ENCODE assay signal across 9 cellular contexts in the genomic region with DNA sequence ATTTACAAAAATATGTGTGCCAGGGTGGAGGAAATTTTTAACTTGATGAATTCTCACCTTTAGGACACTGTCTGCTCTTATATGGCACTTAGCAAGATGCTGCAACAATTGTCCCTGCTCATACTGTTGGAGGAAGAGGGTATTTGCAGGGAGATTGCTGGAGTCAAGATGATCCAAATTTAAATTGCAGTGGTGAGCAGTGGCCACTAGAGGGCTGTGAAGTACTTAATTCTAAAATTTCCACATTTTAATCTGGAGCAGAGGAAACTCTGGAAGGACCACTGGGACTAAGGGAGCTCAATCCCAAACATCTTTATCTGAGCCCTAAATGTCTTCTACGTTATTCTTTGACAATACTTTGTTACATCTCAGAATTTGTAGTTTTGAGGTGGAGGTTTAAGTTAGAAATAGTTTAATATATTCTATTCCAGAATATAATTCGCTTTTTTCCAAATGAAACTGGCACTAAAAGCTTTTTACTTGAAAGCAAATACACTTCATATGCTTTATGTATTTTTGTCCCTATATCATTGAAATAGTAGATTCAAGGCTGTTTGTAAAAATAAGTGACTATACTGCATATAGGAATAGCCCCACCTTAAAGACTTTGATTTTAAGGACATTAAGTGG. TPM values are rescaled to one million over a fixed set of nuclear protein-coding genes. Genes with fewer than 3 reads are reported as not detected.
DNase-seq lines count a peak whose midpoint lies in the region; TF ChIP-seq lines count a peak whose summit lies in the region.
"Had no signal": no experiment of that assay in that cellular context is flagged by ENCODE, and none has a peak within 500 bp of the region (broad histone marks: within the 10 kb centered on the region; RNA-seq: fewer than 3 reads in every experiment).

No MANE protein-coding gene starts in this region.

- CTCF ChIA-PET in HEK293 (lab: Yijun Ruan, JAX), result interaction anchor here (0.6 to 2.0 kb wide), 21 partner anchors 9 to 1671 kb away, joined by 3 to 17 read pairs (median 3); no protein-coding TSS in a partner anchor

- no peaks in the 10 kb centered on the region for H3K36me3 ChIP-seq in cardiac muscle cell
- H3K36me3 ChIP-seq in HEK293 (ENCODE audit: control insufficient read depth in 2 of 2, insufficient read depth in 1 of 2, low read length in 2 of 2), result no peaks in the 10 kb centered on the region
- H3K36me3 ChIP-seq in WERI-Rb-1, result no peaks in the 10 kb centered on the region

- TF ChIP-seq CTCF in cardiac muscle cell (IDR thresholded peaks at IDR 0.05; ENCODE audit: low read depth, low read length) (peak; percentile 87), HEK293 (tag by site-specific recombination; IDR thresholded peaks at IDR 0.05) (peak; percentile 50; the same call in 1 of the 2 replicates), WERI-Rb-1 (IDR thresholded peaks at IDR 0.05; ENCODE audit: low read depth, low read length) (peak; percentile 60)

- H3K27ac ChIP-seq in cardiac muscle cell, result no peak overlapping the region
- no peak overlapping the region for H3K27ac ChIP-seq in HEK293 (ENCODE audit: extremely low read depth, low read depth, low read length)
- H3K27ac ChIP-seq in WERI-Rb-1, result no peak overlapping the region

- POLR2A ChIA-PET in HEK293 (lab: Yijun Ruan, JAX), result no interaction called here

- H3K9me3 ChIP-seq in cardiac muscle cell (ENCODE audit: low read depth) (no peaks in the 10 kb centered on the region), HEK293 (ENCODE audit: control insufficient read depth, insufficient read depth, low read depth, low read length) (no peaks in the 10 kb centered on the region), WERI-Rb-1 (ENCODE audit: severe bottlenecking) (no peaks in the 10 kb centered on the region)

- intact Hi-C loops in cardiac septum (cut with DNase I), result no loop called here

- H3K4me1 ChIP-seq in cardiac muscle cell (ENCODE audit: low read depth) (no peaks in the 10 kb centered on the region), HEK293 (ENCODE audit: control insufficient read depth, insufficient read depth, low read length) (no peaks in the 10 kb centered on the region)

- no peaks in the 10 kb centered on the region for H3K27me3 ChIP-seq in cardiac muscle cell
- H3K27me3 ChIP-seq in WERI-Rb-1 (ENCODE audit: insufficient read depth, low read depth, severe bottlenecking), result no peaks in the 10 kb centered on the region

- H3K4me3 ChIP-seq in cardiac muscle cell (no peak overlapping the region), HEK293 (ENCODE audit: low read depth, low read length) (no peak overlapping the region), WERI-Rb-1 (ENCODE audit: low read depth, low read length) (no peak overlapping the region)

- peak; percentile 63 to 72 for DNase-seq in cardiac muscle cell (ENCODE audit: low read depth in 1 of 2, low spot score in 1 of 2)
- DNase-seq in cardiac septum (ENCODE audit: low spot score), result no peak
- DNase-seq in NCI-H2029 (lab: John Stamatoyannopoulos, UW), result peak; percentile 10
- peak; percentile 48 for DNase-seq in WERI-Rb-1
- DNase-seq in globus pallidus (ENCODE audit: low spot score), result peak; percentile 40
- DNase-seq in retina, result peak; percentile 60
- DNase-seq in T-helper 9 cell, result no peak

TF ChIP-seq in HEK293, 187 proteins besides CTCF, POLR2A, EP300 and RAD21:
- TF ChIP-seq ZNF391 (tag by site-specific recombination; IDR thresholded peaks at IDR 0.05; ENCODE audit: borderline replicate concordance, low read depth) (no peak), ZNF580 (tag by site-specific recombination; IDR thresholded peaks at IDR 0.05) (no peak), ZNF239 (tag by site-specific recombination; IDR thresholded peaks at IDR 0.05) (no peak), IKZF3 (tag by site-specific recombination; IDR thresholded peaks at IDR 0.05) (peak; percentile 74), ZNF654 (tag by site-specific recombination; IDR thresholded peaks at IDR 0.05; ENCODE audit: low read depth) (peak; percentile 53)
TF ChIP-seq in HEK293: peak in this region for 2.

RNA-seq across cellular contexts. Expression of gene PTH2R, which starts 33.0 kb away (rescaled TPM):
- total RNA-seq in cardiac muscle cell (0.09 TPM in 1 of 2 replicates, not detected in the other), cardiac septum (not detected)
- not detected in 2 replicates for polyA plus RNA-seq in cardiac muscle cell
- polyA plus RNA-seq: esophagus had no signal

Comparison
In these comparisons a context has a peak if more than half of its experiments do, and no peak if none do; other contexts are left out.
1. DNase-seq: peak in cardiac muscle cell (2 of 2), NCI-H2029 (single experiment), WERI-Rb-1 (single experiment), globus pallidus (single experiment) and retina (single experiment); none in cardiac septum (single experiment) and T-helper 9 cell (single experiment).
2. Peak in every context shown above with its lines, with median percentiles within 50 percentile points of each other: CTCF ChIP-seq.